Comparison of ENCODE assay signal across 8 cellular contexts in genomic region chr19:13149628-13150186, GRCh38. TPM values are rescaled to one million over a fixed set of nuclear protein-coding genes. Genes with fewer than 3 reads are reported as not detected.
DNase-seq lines count a peak whose midpoint lies in the region; ATAC-seq and TF ChIP-seq lines count a peak whose summit lies in the region.

No MANE protein-coding gene starts in this region.

- no peak for TF ChIP-seq POLR2A in thyroid gland (IDR thresholded peaks at IDR 0.05)

- H3K27me3 Mint-ChIP-seq in HFFc6 (ENCODE audit: insufficient read depth), result peaks cover 36% of the 10 kb centered on the region

- peaks cover 30% of the 10 kb centered on the region for H3K4me1 Mint-ChIP-seq in HFFc6 (ENCODE audit: low read depth)

- peak overlapping the region; percentile 71 for H3K4me3 ChIP-seq in colonic mucosa
- peak overlapping the region; percentile 54 to 79 (median 62) for H3K4me3 ChIP-seq in thyroid gland (replicated peaks in 1 of 3)

- DNase-seq in Daoy (ENCODE audit: low read depth) (peak; percentile 74), HFFc6 (peak; percentile 39), RPMI8226 (peak; percentile 69), colonic mucosa (no peak), lung microvascular endothelial cell (ENCODE audit: low read depth in 2 of 2) (peak; percentile 65 to 67), thyroid gland (peak; percentile 63 to 73), medulla oblongata (ENCODE audit: extremely low spot score) (no peak)

- H3K27me3 ChIP-seq in colonic mucosa (no peaks in the 10 kb centered on the region), thyroid gland (no peaks in the 10 kb centered on the region)

- peak overlapping the region; percentile 99 for H3K4me3 Mint-ChIP-seq in HFFc6

- H3K36me3 ChIP-seq in colonic mucosa (peaks cover 5% of the 10 kb centered on the region), thyroid gland (peaks cover 6 to 18% of the 10 kb centered on the region in 2 donors)

- H3K27ac ChIP-seq in colonic mucosa (peak overlapping the region; percentile 98), thyroid gland (peak overlapping the region; percentile 83 to 99 (median 98))

- peaks cover 41% of the 10 kb centered on the region for H3K36me3 Mint-ChIP-seq in HFFc6 (ENCODE audit: low read depth)

- H3K4me1 ChIP-seq in colonic mucosa (peaks cover 5% of the 10 kb centered on the region), thyroid gland (peaks cover 4 to 5% of the 10 kb centered on the region in 2 donors)

- H3K9ac ChIP-seq in colonic mucosa (ENCODE audit: low read depth in 2 of 2, low read length in 2 of 2), result peak overlapping the region; percentile 68 to 100

- ATAC-seq in HG03342 (IDR thresholded peaks at IDR 0.05; ENCODE audit: unreplicated experiment), result no peak

- 0 to 1% methylated on average over 3 to 18 of the region's 46 CpGs for WGBS in thyroid gland, 2 donors

- TF ChIP-seq CTCF in HFFc6 (IDR thresholded peaks at IDR 0.05), result no peak
- TF ChIP-seq CTCF in colonic mucosa (IDR thresholded peaks at IDR 0.05), result no peak
- TF ChIP-seq CTCF in thyroid gland (IDR thresholded peaks at IDR 0.05), result no peak

- H3K27ac Mint-ChIP-seq in HFFc6, result peak overlapping the region; percentile 99

- intact Hi-C loops in colonic mucosa (cut with DNase I), result no loop called here
- intact Hi-C loops in thyroid gland (cut with DNase I), result loop anchor here (5.0 kb wide), 1 partner anchor 37 kb away; no protein-coding TSS in a partner anchor

- peaks cover 19% of the 10 kb centered on the region for H3K9me3 Mint-ChIP-seq in HFFc6

- H3K9me3 ChIP-seq in colonic mucosa (no peaks in the 10 kb centered on the region), thyroid gland (no peaks in the 10 kb centered on the region)

RNA-seq across cellular contexts. Expression of gene STX10, which starts 0.5 kb away (rescaled TPM):
- 88.8 and 89.8 TPM in 2 replicates for total RNA-seq in Daoy (2014; rRNA removed; shearing (Covaris generic))
- total RNA-seq in HFFc6 (2021; fragmentation: NEBNext Ultra II Directional; extraction: Animal tissue kit (Norgen Biotek cat#: 25700)), result 10 to 100 TPM; 48.5 to 63.4 (median 54.0) TPM
- total RNA-seq in colonic mucosa (10 to 100 TPM; 51.0 to 78.2 TPM), lung microvascular endothelial cell (46.4 and 56.0 TPM in 2 replicates), thyroid gland (10 to 100 TPM; 39.2 to 91.9 (median 56.5) TPM)

RNA-seq across cellular contexts. Expression of gene IER2, which starts 0.5 kb away (rescaled TPM):
- 23.7 and 27.3 TPM in 2 replicates for total RNA-seq in Daoy (2014; rRNA removed; shearing (Covaris generic))
- 10 to 100 TPM; 68.9 to 91.2 (median 87.7) TPM for total RNA-seq in HFFc6 (2021; fragmentation: NEBNext Ultra II Directional; extraction: Animal tissue kit (Norgen Biotek cat#: 25700))
- 100 to 1,000 TPM in 1 of 2 donors, 10 to 100 TPM in 1; 83.4 to 116 TPM for total RNA-seq in colonic mucosa
- 19.0 and 31.2 TPM in 2 replicates for total RNA-seq in lung microvascular endothelial cell
- total RNA-seq in thyroid gland, result 100 to 1,000 TPM in 1 of 4 donors, 10 to 100 TPM in 3; 55.0 to 139 (median 65.9) TPM

RNA-seq across cellular contexts. Expression of gene NACC1, which starts 31.6 kb away (rescaled TPM):
- 50.6 and 51.2 TPM in 2 replicates for total RNA-seq in Daoy (2014; rRNA removed; shearing (Covaris generic))
- total RNA-seq in HFFc6 (2021; fragmentation: NEBNext Ultra II Directional; extraction: Animal tissue kit (Norgen Biotek cat#: 25700)), result 100 to 1,000 TPM; 126 to 146 (median 139) TPM
- 100 to 1,000 TPM in 1 of 2 donors, 10 to 100 TPM in 1; 56.7 to 119 TPM for total RNA-seq in colonic mucosa
- total RNA-seq in lung microvascular endothelial cell, result 32.7 and 34.1 TPM in 2 replicates
- 10 to 100 TPM; 16.9 to 67.7 (median 43.0) TPM for total RNA-seq in thyroid gland

RNA-seq across cellular contexts. Expression of gene TRMT1, which starts 33.2 kb away (rescaled TPM):
- total RNA-seq in Daoy (2014; rRNA removed; shearing (Covaris generic)), result 61.6 and 67.5 TPM in 2 replicates
- 10 to 100 TPM; 36.3 to 49.9 (median 39.6) TPM for total RNA-seq in HFFc6 (2021; fragmentation: NEBNext Ultra II Directional; extraction: Animal tissue kit (Norgen Biotek cat#: 25700))
- 10 to 100 TPM; 17.5 to 40.1 TPM for total RNA-seq in colonic mucosa
- 17.4 and 26.6 TPM in 2 replicates for total RNA-seq in lung microvascular endothelial cell
- total RNA-seq in thyroid gland, result 10 to 100 TPM; 23.9 to 31.3 (median 29.1) TPM

RNA-seq across cellular contexts. Expression of gene LYL1, which starts 47.0 kb away (rescaled TPM):
- 0.24 and 0.34 TPM in 2 replicates for total RNA-seq in Daoy (2014; rRNA removed; shearing (Covaris generic))
- 1 to 10 TPM; 1.5 to 5.1 (median 4.2) TPM for total RNA-seq in HFFc6 (2021; fragmentation: NEBNext Ultra II Directional; extraction: Animal tissue kit (Norgen Biotek cat#: 25700))
- total RNA-seq in colonic mucosa (1 to 10 TPM; 3.6 to 4.5 TPM), lung microvascular endothelial cell (17.3 and 28.8 TPM in 2 replicates), thyroid gland (10 to 100 TPM in 1 of 4 donors, 1 to 10 TPM in 3; 4.2 to 10.9 (median 7.7) TPM)

Comparison
In these comparisons a context has a peak if more than half of its experiments do, and no peak if none do; other contexts are left out.
1. DNase-seq: peak in Daoy (single experiment), HFFc6 (single experiment), RPMI8226 (single experiment), lung microvascular endothelial cell (2 of 2) and thyroid gland (2 of 2); none in colonic mucosa (single experiment) and medulla oblongata (single experiment).